In genomic region chr17:42759982-42760651, GRCh38 we compare ENCODE assay signal across 1 cellular context.
TF ChIP-seq lines count a peak whose summit lies in the region.

No MANE protein-coding gene starts in this region.

TF ChIP-seq in HepG2, 621 proteins besides CTCF, POLR2A, EP300 and RAD21 (continued from another document):
- TF ChIP-seq ZNF142 (CRISPR knock-in tag; IDR thresholded peaks at IDR 0.05) (no peak), ZNF570 (CRISPR knock-in tag; IDR thresholded peaks at IDR 0.05; ENCODE audit: borderline replicate concordance) (0 out of 2 replicates have a peak, but pooled peaks have one; percentile 2), MYPOP (CRISPR knock-in tag; IDR thresholded peaks at IDR 0.05) (0 out of 2 replicates have a peak, but pooled peaks have one; percentile 16)
TF ChIP-seq in HepG2: peak in this region for 20.
